Comparison of ENCODE assay signal across 17 cellular contexts in the genomic region with DNA sequence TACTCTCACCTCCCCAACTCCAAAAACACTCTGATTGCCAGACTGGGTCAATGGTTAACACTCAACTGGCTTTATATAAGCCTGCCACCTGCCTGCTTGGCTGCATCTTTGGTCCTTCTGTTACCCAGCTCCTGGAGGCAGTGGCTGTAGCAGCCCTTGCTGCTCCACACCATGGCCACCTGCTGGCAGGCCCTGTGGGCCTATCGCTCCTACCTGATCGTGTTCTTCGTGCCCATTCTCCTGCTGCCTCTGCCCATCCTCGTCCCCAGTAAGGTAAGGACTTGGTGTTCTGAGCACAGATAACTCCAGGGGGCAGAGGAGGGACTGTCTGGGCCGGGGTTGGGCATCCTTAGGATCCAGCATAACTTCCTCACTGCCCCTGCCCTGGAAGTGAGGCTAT. TPM values are rescaled to one million over a fixed set of nuclear protein-coding genes. Genes with fewer than 3 reads are reported as not detected.
DNase-seq lines count a peak whose midpoint lies in the region; ATAC-seq, FAIRE-seq and TF ChIP-seq lines count a peak whose summit lies in the region.
"Had no signal": no experiment of that assay in that cellular context is flagged by ENCODE, and none has a peak within 500 bp of the region (broad histone marks: within the 10 kb centered on the region; RNA-seq: fewer than 3 reads in every experiment).

A gene with protein sequence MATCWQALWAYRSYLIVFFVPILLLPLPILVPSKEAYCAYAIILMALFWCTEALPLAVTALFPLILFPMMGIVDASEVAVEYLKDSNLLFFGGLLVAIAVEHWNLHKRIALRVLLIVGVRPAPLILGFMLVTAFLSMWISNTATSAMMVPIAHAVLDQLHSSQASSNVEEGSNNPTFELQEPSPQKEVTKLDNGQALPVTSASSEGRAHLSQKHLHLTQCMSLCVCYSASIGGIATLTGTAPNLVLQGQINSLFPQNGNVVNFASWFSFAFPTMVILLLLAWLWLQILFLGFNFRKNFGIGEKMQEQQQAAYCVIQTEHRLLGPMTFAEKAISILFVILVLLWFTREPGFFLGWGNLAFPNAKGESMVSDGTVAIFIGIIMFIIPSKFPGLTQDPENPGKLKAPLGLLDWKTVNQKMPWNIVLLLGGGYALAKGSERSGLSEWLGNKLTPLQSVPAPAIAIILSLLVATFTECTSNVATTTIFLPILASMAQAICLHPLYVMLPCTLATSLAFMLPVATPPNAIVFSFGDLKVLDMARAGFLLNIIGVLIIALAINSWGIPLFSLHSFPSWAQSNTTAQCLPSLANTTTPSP (plus strand): TSS at position 103 of the 400 bp plus-strand sequence. CDS start 69 bp downstream, at position 172.

- H3K27ac Mint-ChIP-seq in central memory CD8-positive, alpha-beta T cell (ENCODE audit: low read depth): peak within 1 kb of the TSS; percentile 45
- H3K27ac Mint-ChIP-seq in activated CD8-positive, alpha-beta T cell treated with anti-CD3 and anti-CD28 coated beads, Interleukin-2, amount 10 ng/mL, durations not matched to agents 7 days and 5 days: no peak within 1 kb of the TSS
- H3K27ac Mint-ChIP-seq in glutamatergic neuron (ENCODE audit: unreplicated experiment): no peak within 1 kb of the TSS
- H3K27ac Mint-ChIP-seq: brain, nephron had no signal

- no peaks in the 10 kb centered on the region for H3K36me3 Mint-ChIP-seq in central memory CD8-positive, alpha-beta T cell (ENCODE audit: insufficient read depth)
- H3K36me3 Mint-ChIP-seq in activated CD8-positive, alpha-beta T cell treated with anti-CD3 and anti-CD28 coated beads, Interleukin-2, amount 10 ng/mL, durations not matched to agents 7 days and 5 days (ENCODE audit: low read depth): no peaks in the 10 kb centered on the region
- no peaks in the 10 kb centered on the region for H3K36me3 Mint-ChIP-seq in glutamatergic neuron (ENCODE audit: unreplicated experiment)
- H3K36me3 Mint-ChIP-seq: brain; CD4-positive, alpha-beta memory T cell had no signal

- H3K27ac ChIP-seq in C4-2B: peak within 1 kb of the TSS; percentile 65; the same call in 1 of the 2 replicates

- CTCF ChIA-PET in activated CD8-positive, alpha-beta T cell treated with anti-CD3 and anti-CD28 coated beads, Interleukin-2, amount 10 ng/mL, durations not matched to agents 7 days and 5 days (lab: Charles Lee): interaction anchor here (1.4 kb wide), 1 partner anchor 75 kb away, joined by 4 read pairs; no protein-coding TSS in a partner anchor

- no peak for TF ChIP-seq POLR2A in GM12891 (IDR thresholded peaks at IDR 0.05; ENCODE audit: low read depth, low read length)

- H3K27me3 Mint-ChIP-seq in central memory CD8-positive, alpha-beta T cell: no peaks in the 10 kb centered on the region
- peaks cover 2% of the 10 kb centered on the region for H3K27me3 Mint-ChIP-seq in activated CD8-positive, alpha-beta T cell treated with anti-CD3 and anti-CD28 coated beads, Interleukin-2, amount 10 ng/mL, durations not matched to agents 7 days and 5 days (ENCODE audit: low read depth)
- H3K27me3 Mint-ChIP-seq in glutamatergic neuron (ENCODE audit: unreplicated experiment): peaks cover 11% of the 10 kb centered on the region
- H3K27me3 Mint-ChIP-seq: CD4-positive, alpha-beta memory T cell had no signal

- H3K4me3 Mint-ChIP-seq in central memory CD8-positive, alpha-beta T cell: no peak within 1 kb of the TSS
- H3K4me3 Mint-ChIP-seq in activated CD8-positive, alpha-beta T cell treated with anti-CD3 and anti-CD28 coated beads, Interleukin-2, amount 10 ng/mL, durations not matched to agents 7 days and 5 days: no peak within 1 kb of the TSS
- H3K4me3 Mint-ChIP-seq in glutamatergic neuron (ENCODE audit: unreplicated experiment): no peak within 1 kb of the TSS
- H3K4me3 Mint-ChIP-seq: brain; CD4-positive, alpha-beta memory T cell; nephron had no signal

- peaks cover 11% of the 10 kb centered on the region for H3K4me1 Mint-ChIP-seq in central memory CD8-positive, alpha-beta T cell
- H3K4me1 Mint-ChIP-seq in activated CD8-positive, alpha-beta T cell treated with anti-CD3 and anti-CD28 coated beads, Interleukin-2, amount 10 ng/mL, durations not matched to agents 7 days and 5 days (ENCODE audit: low read depth): peaks cover 17% of the 10 kb centered on the region
- peaks cover 4% of the 10 kb centered on the region for H3K4me1 Mint-ChIP-seq in glutamatergic neuron (ENCODE audit: low read depth, unreplicated experiment)

- TF ChIP-seq CTCF in C4-2B (conservative IDR thresholded peaks at IDR 0.05): no peak
- no peak for TF ChIP-seq CTCF in glutamatergic neuron (IDR thresholded peaks at IDR 0.05; ENCODE audit: partially characterized antibody, unreplicated experiment)

- no peaks in the 10 kb centered on the region for H3K9me3 Mint-ChIP-seq in central memory CD8-positive, alpha-beta T cell
- no peaks in the 10 kb centered on the region for H3K9me3 Mint-ChIP-seq in activated CD8-positive, alpha-beta T cell treated with anti-CD3 and anti-CD28 coated beads, Interleukin-2, amount 10 ng/mL, durations not matched to agents 7 days and 5 days (ENCODE audit: insufficient read depth)
- H3K9me3 Mint-ChIP-seq in glutamatergic neuron (ENCODE audit: unreplicated experiment): peaks cover 2% of the 10 kb centered on the region
- H3K9me3 Mint-ChIP-seq: brain, nephron had no signal

- DNase-seq in GM12891 (ENCODE audit: insufficient read length, low spot score) (no peak), mucosa of gallbladder (ENCODE audit: low spot score) (peak; percentile 76), glutamatergic neuron (no peak), NOMO-1 treated with DMSO at 0.1 percent for 48 hours (lab: John Stamatoyannopoulos, UW; ENCODE audit: unreplicated experiment) (no peak)
- no peak for DNase-seq in central memory CD8-positive, alpha-beta T cell (ENCODE audit: low spot score in 2 of 2)
- DNase-seq in activated CD8-positive, alpha-beta T cell treated with anti-CD3 and anti-CD28 coated beads, Interleukin-2, amount 10 ng/mL, durations not matched to agents 7 days and 5 days: no peak
- DNase-seq: activated CD4-positive, alpha-beta T cell treated with anti-CD3 and anti-CD28 coated beads for 4 hours; activated gamma-delta T cell treated with Interleukin-2 at 50 U/mL for 16 hours; CD4-positive, alpha-beta memory T cell; left cardiac atrium; stimulated activated naive CD8-positive, alpha-beta T cell treated with anti-CD3 and anti-CD28 coated beads, Interleukin-15, Interleukin-2, amounts not matched to agents 100 U/mL and 50 U/mL, for 24 hours; SW 1271 had no signal

- POLR2A ChIA-PET in activated CD8-positive, alpha-beta T cell treated with anti-CD3 and anti-CD28 coated beads, Interleukin-2, amount 10 ng/mL, durations not matched to agents 7 days and 5 days (lab: Charles Lee): no interaction called here

- peak; percentile 63 for FAIRE-seq in GM12891 (lab: Jason Lieb, UNC)

- ATAC-seq in central memory CD8-positive, alpha-beta T cell (replicated peaks; ENCODE audit: extremely low read depth, poor library complexity, severe bottlenecking): no peak
- no peak for ATAC-seq in activated CD8-positive, alpha-beta T cell treated with anti-CD3 and anti-CD28 coated beads, Interleukin-2, amount 10 ng/mL, durations not matched to agents 7 days and 5 days
- ATAC-seq: left cardiac atrium; stimulated activated naive CD8-positive, alpha-beta T cell treated with anti-CD3 and anti-CD28 coated beads, Interleukin-15, Interleukin-2, amounts not matched to agents 100 U/mL and 50 U/mL, for 24 hours had no signal

TF ChIP-seq in GM12891, 5 proteins besides CTCF, POLR2A, EP300 and RAD21:
- TF ChIP-seq POU2F2 (IDR thresholded peaks at IDR 0.05; ENCODE audit: low read depth, low read length) (no peak), PAX5 (IDR thresholded peaks at IDR 0.05; ENCODE audit: insufficient read depth, low read length, severe bottlenecking) (no peak), SPI1 (IDR thresholded peaks at IDR 0.05; ENCODE audit: low read depth, low read length) (no peak), POLR2AphosphoS5 (IDR thresholded peaks at IDR 0.05; ENCODE audit: low read depth, low read length) (no peak), TAF1 (IDR thresholded peaks at IDR 0.05; ENCODE audit: low read depth, low read length) (no peak)

RNA-seq across cellular contexts. Expression of the gene that starts here (rescaled TPM):
- polyA plus RNA-seq in GM12891 (2012; ENCODE audit: low read depth, missing spikeins): 0.04 TPM
- total RNA-seq in mucosa of gallbladder (55.0 TPM), glutamatergic neuron (ENCODE audit: unreplicated experiment) (not detected)
- not detected for total RNA-seq in activated CD8-positive, alpha-beta T cell treated with anti-CD3 and anti-CD28 coated beads, Interleukin-2, amount 10 ng/mL, durations not matched to agents 7 days and 5 days
- total RNA-seq: CD4-positive, alpha-beta memory T cell; left cardiac atrium; M059J; OCI-LY7 had no signal
- polyA plus RNA-seq: CD4-positive, alpha-beta memory T cell had no signal

Comparison
In these comparisons a context has a peak if more than half of its experiments do, and no peak if none do; other contexts are left out.
1. RNA of the gene that starts here (total RNA-seq): 55.0 TPM in mucosa of gallbladder (single experiment); not detected in activated CD8-positive, alpha-beta T cell treated with anti-CD3 and anti-CD28 coated beads, Interleukin-2, amount 10 ng/mL, durations not matched to agents 7 days and 5 days and not detected in glutamatergic neuron (single experiment); every median in the first group is over 10 times any median in the second.